32 cellular contexts compared by ENCODE assay signal in genomic region chr22:20798218-20798617, GRCh38. TPM values are rescaled to one million over a fixed set of nuclear protein-coding genes. Genes with fewer than 3 reads are reported as not detected.
"Had no signal": no experiment of that assay in that cellular context is flagged by ENCODE, and none has a peak within 500 bp of the region (broad histone marks: within the 10 kb centered on the region; RNA-seq: fewer than 3 reads in every experiment).

No MANE protein-coding gene starts in this region.

- ATAC-seq: natural killer cell, right cardiac atrium, sciatic nerve had no signal

- H3K9me3 Mint-ChIP-seq: mesothelial cell of epicardium; naive B cell; natural killer cell; nephron progenitor cell; neural progenitor cell; stimulated activated naive CD8-positive, alpha-beta T cell treated with anti-CD3 and anti-CD28 coated beads, Interleukin-15, Interleukin-2, amounts not matched to agents 100 ng/mL and 50 ng/mL, for 24 hours had no signal

- H3K36me3 ChIP-seq: neural progenitor cell had no signal

- H3K27ac Mint-ChIP-seq: natural killer cell; nephron progenitor cell; neural progenitor cell; stimulated activated naive CD8-positive, alpha-beta T cell treated with anti-CD3 and anti-CD28 coated beads, Interleukin-15, Interleukin-2, amounts not matched to agents 100 ng/mL and 50 ng/mL, for 24 hours had no signal

- H3K4me3 ChIP-seq: hepatocyte, left ventricle myocardium inferior, lung, neural progenitor cell, prostate gland, skin epidermis, suprapubic skin, tibial nerve, upper lobe of left lung, vagina had no signal

- H3K27ac ChIP-seq: hepatocyte, left ventricle myocardium inferior, neural progenitor cell, neutrophil, parathyroid adenoma, prostate gland, suprapubic skin, tibial nerve, upper lobe of left lung, vagina had no signal

- H3K9me3 ChIP-seq: left ventricle myocardium inferior, neutrophil, prostate gland, suprapubic skin, tibial nerve, upper lobe of left lung, vagina had no signal

- H3K27me3 Mint-ChIP-seq: naive B cell; stimulated activated naive CD8-positive, alpha-beta T cell treated with anti-CD3 and anti-CD28 coated beads, Interleukin-15, Interleukin-2, amounts not matched to agents 100 ng/mL and 50 ng/mL, for 24 hours had no signal

- H3K4me3 Mint-ChIP-seq: mesothelial cell of epicardium; natural killer cell; nephron progenitor cell; neural progenitor cell; stimulated activated naive CD8-positive, alpha-beta T cell treated with anti-CD3 and anti-CD28 coated beads, Interleukin-15, Interleukin-2, amounts not matched to agents 100 ng/mL and 50 ng/mL, for 24 hours had no signal

- H3K4me1 ChIP-seq: left ventricle myocardium inferior, neural progenitor cell, parathyroid adenoma, prostate gland, suprapubic skin, tibial nerve, upper lobe of left lung, vagina had no signal

- H3K27me3 ChIP-seq: hepatocyte, neural progenitor cell, neutrophil, suprapubic skin, tibial nerve, upper lobe of left lung, vagina had no signal

- H3K4me1 Mint-ChIP-seq: natural killer cell, neural progenitor cell had no signal

- DNase-seq: islet precursor cell; left ventricle myocardium inferior; mesendoderm; naive B cell; natural killer cell; nephron progenitor cell; occipital lobe; retina; right cardiac atrium; stimulated activated CD4-positive, alpha-beta T cell treated with anti-CD3 and anti-CD28 coated beads, Interleukin-12 subunit alpha, Interleukin-12 subunit beta, amount 100 ng/mL, for 4 hours; stimulated activated CD4-positive, alpha-beta T cell treated with anti-CD3 and anti-CD28 coated beads, Interleukin-15, amount 100 ng/mL, for 24 hours; stimulated activated CD4-positive, alpha-beta T cell treated with anti-CD3 and anti-CD28 coated beads, Interleukin-2, amount 100 ng/mL, for 24 hours; stimulated activated CD4-positive, alpha-beta T cell treated with anti-CD3 and anti-CD28 coated beads, Interleukin-4, amount 100 ng/mL, for 1 hour; stimulated activated naive CD4-positive, alpha-beta T cell; upper lobe of left lung had no signal

RNA-seq across cellular contexts. Expression of gene SERPIND1, which starts 24.3 kb away (rescaled TPM):
- total RNA-seq: kidney epithelial cell, lower leg skin, mesothelial cell of epicardium, mononuclear cell, osteocyte, prostate gland, vagina had no signal
